Comparison of ENCODE assay signal across 10 cellular contexts in the genomic region with DNA sequence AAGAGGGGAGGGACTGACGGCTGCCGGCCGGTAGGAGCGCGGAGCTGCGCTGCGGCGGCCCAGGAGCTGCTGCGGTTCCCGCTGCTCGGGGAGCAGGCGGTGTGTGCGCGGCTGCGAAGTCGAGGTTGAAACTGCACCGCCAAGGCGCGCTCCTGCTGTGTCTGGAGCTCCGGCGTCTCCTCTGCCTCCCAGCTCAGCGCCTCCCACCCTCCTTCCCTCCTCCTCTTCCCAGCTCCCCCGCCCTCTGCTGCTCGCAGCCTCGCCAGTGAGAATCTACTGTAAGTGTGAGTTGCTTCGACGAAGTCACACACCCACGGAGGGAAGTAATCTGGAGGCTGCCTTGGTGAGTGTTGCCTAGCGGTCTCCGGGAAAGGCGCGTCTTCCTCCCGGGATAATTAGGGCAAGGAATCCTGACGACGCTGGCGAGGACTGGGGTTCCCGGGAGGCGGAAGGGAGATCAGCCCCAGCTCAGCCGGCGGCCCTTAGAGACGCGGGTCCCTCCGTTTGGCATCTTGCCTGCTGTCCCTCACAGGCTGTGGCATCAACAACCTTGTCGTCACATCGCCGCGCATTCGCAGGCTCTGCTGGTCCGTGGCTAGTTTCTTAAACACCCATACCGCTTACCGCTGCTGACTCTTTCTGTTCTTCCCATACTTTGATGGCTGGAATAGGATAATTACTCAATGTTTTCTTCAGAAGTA. TPM values are rescaled to one million over a fixed set of nuclear protein-coding genes. Genes with fewer than 3 reads are reported as not detected.
DNase-seq lines count a peak whose midpoint lies in the region; ATAC-seq and TF ChIP-seq lines count a peak whose summit lies in the region.
"Had no signal": no experiment of that assay in that cellular context is flagged by ENCODE, and none has a peak within 500 bp of the region (broad histone marks: within the 10 kb centered on the region; RNA-seq: fewer than 3 reads in every experiment).

A gene (minus strand): TSS at position 159 of the 701 bp plus-strand sequence. CDS start 747 bp downstream, outside the sequence.

- peak; percentile 46 for ATAC-seq in activated naive CD8-positive, alpha-beta T cell treated with anti-CD3 and anti-CD28 coated beads, Interleukin-2, amount 50 U/mL, for 24 hours
- peak; percentile 91 for ATAC-seq in Right ventricle myocardium superior (ENCODE audit: poor library complexity)
- ATAC-seq in omental fat pad (ENCODE audit: low FRiP score) = peak; percentile 91
- no peak for ATAC-seq in GM18858 (IDR thresholded peaks at IDR 0.05; ENCODE audit: unreplicated experiment)

- H3K27me3 Mint-ChIP-seq in activated naive CD8-positive, alpha-beta T cell treated with anti-CD3 and anti-CD28 coated beads, Interleukin-2, amount 50 U/mL, for 24 hours = peaks cover 55% of the 10 kb centered on the region

- H3K36me3 Mint-ChIP-seq in activated naive CD8-positive, alpha-beta T cell treated with anti-CD3 and anti-CD28 coated beads, Interleukin-2, amount 50 U/mL, for 24 hours (ENCODE audit: low read depth) = peaks cover 2% of the 10 kb centered on the region
- H3K36me3 Mint-ChIP-seq: CD4-positive, CD25-positive, alpha-beta regulatory T cell had no signal

- H3K27ac Mint-ChIP-seq in activated naive CD8-positive, alpha-beta T cell treated with anti-CD3 and anti-CD28 coated beads, Interleukin-2, amount 50 U/mL, for 24 hours = no peak within 1 kb of the TSS
- H3K27ac Mint-ChIP-seq: CD4-positive, CD25-positive, alpha-beta regulatory T cell had no signal

- TF ChIP-seq CTCF in omental fat pad (IDR thresholded peaks at IDR 0.05) = no peak

- peak; percentile 68 for DNase-seq in NCI-H2227 (lab: John Stamatoyannopoulos, UW; ENCODE audit: unreplicated experiment)
- DNase-seq in NCI-H2227 treated with DMSO at 0.1 percent for 48 hours (lab: John Stamatoyannopoulos, UW) = no peak
- DNase-seq in NCI-H187 treated with DMSO at 0.1 percent for 48 hours (lab: John Stamatoyannopoulos, UW) = peak; percentile 27
- no peak for DNase-seq in activated naive CD8-positive, alpha-beta T cell treated with anti-CD3 and anti-CD28 coated beads, Interleukin-2, amount 50 U/mL, for 24 hours
- DNase-seq in Right ventricle myocardium superior = peak; percentile 79
- no peak for DNase-seq in omental fat pad (ENCODE audit: low spot score)
- no peak for DNase-seq in NK-92 treated with Interleukin-12 subunit alpha and Interleukin-12 subunit beta, amount 100 ng/mL, for 24 hours (lab: John Stamatoyannopoulos, UW)

- peaks cover 4% of the 10 kb centered on the region for H3K4me1 Mint-ChIP-seq in activated naive CD8-positive, alpha-beta T cell treated with anti-CD3 and anti-CD28 coated beads, Interleukin-2, amount 50 U/mL, for 24 hours

- H3K9me3 Mint-ChIP-seq in activated naive CD8-positive, alpha-beta T cell treated with anti-CD3 and anti-CD28 coated beads, Interleukin-2, amount 50 U/mL, for 24 hours = no peaks in the 10 kb centered on the region

- H3K4me3 Mint-ChIP-seq in activated naive CD8-positive, alpha-beta T cell treated with anti-CD3 and anti-CD28 coated beads, Interleukin-2, amount 50 U/mL, for 24 hours = no peak within 1 kb of the TSS
- H3K4me3 Mint-ChIP-seq: CD4-positive, CD25-positive, alpha-beta regulatory T cell had no signal

- intact Hi-C loops in Right ventricle myocardium superior (cut with DNase I) = no loop called here

RNA-seq across cellular contexts. Expression of the gene that starts here (rescaled TPM):
- total RNA-seq in Right ventricle myocardium superior (0.13 TPM), omental fat pad (under 1 TPM in 2 of 4 donors, not detected in 2; 0.12 to 0.65 TPM)
- total RNA-seq: activated CD8-positive, alpha-beta memory T cell treated with anti-CD3 and anti-CD28 coated beads for 36 hours; CD4-positive, CD25-positive, alpha-beta regulatory T cell had no signal

Comparison
In these comparisons a context has a peak if more than half of its experiments do, and no peak if none do; other contexts are left out.
1. DNase-seq: peak in NCI-H2227 (single experiment) and NCI-H187 treated with DMSO at 0.1 percent for 48 hours (single experiment); none in NCI-H2227 treated with DMSO at 0.1 percent for 48 hours (single experiment), activated naive CD8-positive, alpha-beta T cell treated with anti-CD3 and anti-CD28 coated beads, Interleukin-2, amount 50 U/mL, for 24 hours (single experiment), omental fat pad (single experiment) and NK-92 treated with Interleukin-12 subunit alpha and Interleukin-12 subunit beta, amount 100 ng/mL, for 24 hours (single experiment).
2. Peak in DNase-seq and ATAC-seq in Right ventricle myocardium superior; RNA of the gene not detected or under 1 TPM.
3. Peak in ATAC-seq in omental fat pad; RNA of the gene not detected or under 1 TPM.